In the genomic region with DNA sequence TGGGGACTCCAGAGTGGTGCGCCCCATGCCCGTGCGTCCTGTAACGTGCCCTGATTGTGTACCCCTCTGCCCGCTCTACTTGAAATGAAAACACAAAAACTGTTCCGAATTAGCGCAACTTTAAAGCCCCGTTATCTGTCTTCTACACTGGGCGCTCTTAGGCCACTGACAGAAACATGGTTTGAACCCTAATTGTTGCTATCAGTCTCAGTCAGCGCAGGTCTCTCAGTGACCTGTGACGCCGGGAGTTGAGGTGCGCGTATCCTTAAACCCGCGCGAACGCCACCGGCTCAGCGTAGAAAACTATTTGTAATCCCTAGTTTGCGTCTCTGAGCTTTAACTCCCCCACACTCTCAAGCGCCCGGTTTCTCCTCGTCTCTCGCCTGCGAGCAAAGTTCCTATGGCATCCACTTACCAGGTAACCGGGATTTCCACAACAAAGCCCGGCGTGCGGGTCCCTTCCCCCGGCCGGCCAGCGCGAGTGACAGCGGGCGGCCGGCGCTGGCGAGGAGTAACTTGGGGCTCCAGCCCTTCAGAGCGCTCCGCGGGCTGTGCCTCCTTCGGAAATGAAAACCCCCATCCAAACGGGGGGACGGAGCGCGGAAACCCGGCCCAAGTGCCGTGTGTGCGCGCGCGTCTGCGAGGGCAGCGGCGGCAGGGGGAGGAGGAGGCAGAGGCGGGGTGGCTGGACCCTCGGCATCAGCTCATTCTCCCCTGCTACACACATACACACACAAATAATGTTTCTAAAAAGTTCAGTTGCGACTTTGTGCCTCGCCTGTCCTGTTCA, we compare ENCODE assay signal across 7 cellular contexts. TPM values are rescaled to one million over a fixed set of nuclear protein-coding genes. Genes with fewer than 3 reads are reported as not detected.
DNase-seq lines count a peak whose midpoint lies in the region; ATAC-seq, FAIRE-seq and TF ChIP-seq lines count a peak whose summit lies in the region.

No MANE protein-coding gene starts in this region.

- H3K9me2 ChIP-seq in OCI-LY7 (ENCODE audit: insufficient read depth, low read length) = no peaks in the 10 kb centered on the region

- H3K27me3 ChIP-seq in SJSA1 (replicated peaks) (no peaks in the 10 kb centered on the region), layer of hippocampus (ENCODE audit: control insufficient read depth, insufficient read depth, low read length) (no peaks in the 10 kb centered on the region)

- no peak for TF ChIP-seq CTCF in cardiac fibroblast (IDR thresholded peaks at IDR 0.05; ENCODE audit: low read depth, low read length)
- TF ChIP-seq CTCF in OCI-LY7 (conservative IDR thresholded peaks at IDR 0.05; ENCODE audit: low read length) = no peak

- H2AFZ ChIP-seq in OCI-LY7 (ENCODE audit: low read length) = no peak overlapping the region

- no peak for ATAC-seq in GM21447 (IDR thresholded peaks at IDR 0.05; ENCODE audit: unreplicated experiment)

- peak overlapping the region; percentile 68 for H3K4me3 ChIP-seq in SJSA1
- H3K4me3 ChIP-seq in cardiac fibroblast (replicated peaks in 1 of 2; ENCODE audit: low read depth in 2 of 2, low read length in 2 of 2) = peak overlapping the region; percentile 80 to 88
- H3K4me3 ChIP-seq in OCI-LY7 (ENCODE audit: low read depth, low read length, poor library complexity, severe bottlenecking) = no peak overlapping the region

- no peak overlapping the region for H3K4me2 ChIP-seq in OCI-LY7 (ENCODE audit: low read length)

- intact Hi-C loops in OCI-LY7 (cut with micrococcal nuclease; ENCODE audit: unreplicated experiment) = no loop called here

- H3K79me2 ChIP-seq in OCI-LY7 (ENCODE audit: insufficient read depth, low read depth, low read length) = no peaks in the 10 kb centered on the region

- H3K4me1 ChIP-seq in SJSA1 (replicated peaks) (peaks cover 53% of the 10 kb centered on the region), OCI-LY7 (ENCODE audit: insufficient read depth, low read length, poor library complexity, severe bottlenecking) (no peaks in the 10 kb centered on the region)

- H4K20me1 ChIP-seq in OCI-LY7 (ENCODE audit: insufficient read depth, low read length) = no peaks in the 10 kb centered on the region

- H3K27ac ChIP-seq in SJSA1 (peak overlapping the region; percentile 84), layer of hippocampus (ENCODE audit: low read depth, low read length) (peak overlapping the region; percentile 86), OCI-LY7 (ENCODE audit: low read depth, low read length, poor library complexity, severe bottlenecking) (no peak overlapping the region)

- POLR2A ChIA-PET in OCI-LY7 (lab: Charles Lee) = interaction anchor here (0.5 kb wide), 1 partner anchor 1243 kb away, joined by 3 read pairs; no protein-coding TSS in a partner anchor

- CTCF ChIA-PET in OCI-LY7 (lab: Charles Lee; ENCODE audit: unreplicated experiment) = no interaction called here

- BruUV-seq in OCI-LY7 (replicated peaks; lab: Mats Ljungman, UMichigan) = no TSS peak

- peak; percentile 25 for DNase-seq in GM19239 (ENCODE audit: insufficient read length, low spot score)
- peak; percentile 33 to 55 for DNase-seq in SJSA1 (ENCODE audit: low read depth in 1 of 2, low spot score in 2 of 2)
- DNase-seq in cardiac fibroblast (ENCODE audit: low read depth in 2 of 2) = peak; percentile 65 to 69
- peak; percentile 11 for DNase-seq in stimulated activated CD4-positive, alpha-beta T cell treated with anti-CD3 and anti-CD28 coated beads, Interleukin-1b, Interleukin-23, amount 100 ng/mL, for 48 hours
- DNase-seq in OCI-LY7 (ENCODE audit: low spot score) = no peak

- H3K9me3 ChIP-seq in SJSA1 (replicated peaks) = no peaks in the 10 kb centered on the region
- no peaks in the 10 kb centered on the region for H3K9me3 ChIP-seq in OCI-LY7 (ENCODE audit: low read length)

- H3K36me3 ChIP-seq in SJSA1 = no peaks in the 10 kb centered on the region
- H3K36me3 ChIP-seq in OCI-LY7 (ENCODE audit: insufficient read depth, low read length) = no peaks in the 10 kb centered on the region

- peak; percentile 35 for FAIRE-seq in GM19239 (lab: Jason Lieb, UNC)

RNA-seq across cellular contexts. Expression of a gene that starts 0.7 kb away (rescaled TPM):
- total RNA-seq in SJSA1 (2014; rRNA removed; shearing (Covaris generic)) = 0.94 and 5.2 TPM in 2 replicates
- total RNA-seq in OCI-LY7 (2014; rRNA removed; shearing (Covaris generic)) = not detected in 2 replicates
- total RNA-seq in OCI-LY7 (2022) = not detected in 2 replicates
